In the genomic region with DNA sequence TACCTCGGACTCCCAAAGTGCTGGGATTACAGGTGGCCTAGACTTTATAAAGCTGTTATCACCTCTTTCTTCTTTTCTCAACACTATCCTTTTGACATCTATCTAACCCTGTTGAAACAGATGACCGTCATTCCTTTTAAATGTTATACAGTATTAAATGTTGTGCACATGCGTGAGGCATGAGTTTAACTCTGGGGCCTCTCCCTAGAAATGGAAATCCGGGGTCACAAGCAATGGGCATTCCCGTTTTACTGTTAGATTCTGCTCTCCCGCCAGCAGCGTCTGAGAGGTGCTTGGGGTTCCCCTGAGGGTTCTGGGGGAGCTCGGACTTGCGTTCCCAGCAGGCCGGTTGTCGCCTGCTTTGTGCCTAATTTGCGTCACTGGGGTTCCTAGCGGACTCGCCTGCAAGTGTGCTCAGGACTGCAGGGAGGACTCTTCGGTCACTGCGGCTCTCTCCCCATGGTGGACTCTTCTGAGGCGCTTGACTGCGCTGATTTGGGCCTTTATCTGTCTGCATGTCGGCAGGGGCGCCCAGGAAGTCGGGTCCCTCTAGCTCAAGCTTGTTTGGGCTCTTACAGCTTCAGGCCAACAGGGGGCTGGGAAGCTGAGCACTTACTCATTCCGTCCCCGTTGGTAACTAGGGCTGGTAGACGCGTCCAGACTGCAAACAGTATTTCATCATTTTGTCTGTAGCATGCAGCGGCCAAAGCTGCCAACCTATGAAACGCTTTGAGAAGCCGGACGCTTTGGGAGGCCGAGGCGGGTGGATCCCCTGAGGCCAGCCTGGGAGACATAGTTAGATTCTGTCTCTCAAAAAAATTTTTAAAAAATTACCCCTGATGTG, we compare ENCODE assay signal across 8 cellular contexts. TPM values are rescaled to one million over a fixed set of nuclear protein-coding genes. Genes with fewer than 3 reads are reported as not detected.
DNase-seq lines count a peak whose midpoint lies in the region; TF ChIP-seq lines count a peak whose summit lies in the region.

No MANE protein-coding gene starts in this region.

- H3K18ac ChIP-seq in H9 (ENCODE audit: insufficient read length, low read depth, low read length) = peak overlapping the region; percentile 96

- no CpG with 5 or more reads among the region's 31 CpGs for WGBS in H9 (ENCODE audit: extremely low coverage, insufficient read length, low lambda C conversion rate)

- H3K4me1 Mint-ChIP-seq in H9 = peaks cover 34 to 42% of the 10 kb centered on the region in 2 experiments

- no peak overlapping the region for H2BK15ac ChIP-seq in H9 (ENCODE audit: low read depth, low read length)

- peak overlapping the region; percentile 94 to 98 (median 95) for H3K27ac Mint-ChIP-seq in H9

- H3K9me3 ChIP-seq in H9 (ENCODE audit: control insufficient read depth, low read depth, low read length) = no peaks in the 10 kb centered on the region

- H3K79me1 ChIP-seq in H9 (ENCODE audit: insufficient read depth, low read depth, low read length, poor library complexity, severe bottlenecking) = no peaks in the 10 kb centered on the region

- peak overlapping the region; percentile 21 for H4K91ac ChIP-seq in H9 (ENCODE audit: insufficient read length, low read depth, low read length)

- peaks cover 2% of the 10 kb centered on the region; the same call in 1 of the 2 replicates for H3K4me1 ChIP-seq in H9 (ENCODE audit: insufficient read depth, low read length)

- H2BK120ac ChIP-seq in H9 (ENCODE audit: low read depth, low read length, poor library complexity, severe bottlenecking) = no peak overlapping the region

- H4K5ac ChIP-seq in H9 (ENCODE audit: insufficient read length, low read depth, low read length) = no peak overlapping the region

- no peak overlapping the region for H3K23ac ChIP-seq in H9 (ENCODE audit: insufficient read length, low read depth, low read length)

- H3K4me2 ChIP-seq in H9 (ENCODE audit: insufficient read depth, insufficient read length, low read length) = peak overlapping the region; percentile 46

- no peak overlapping the region for H2BK12ac ChIP-seq in H9 (ENCODE audit: insufficient read length, low read depth, low read length)

- H3K9me3 Mint-ChIP-seq in H9 = peaks cover 0 to 2% of the 10 kb centered on the region in 2 experiments; a peak in 1 of 5 replicates

- H2BK5ac ChIP-seq in H9 (ENCODE audit: insufficient read length, low read length) = no peak overlapping the region

- peak overlapping the region; percentile 68 to 82 for H3K4me3 Mint-ChIP-seq in H9

- H4K20me1 ChIP-seq in H9 (ENCODE audit: control insufficient read depth, insufficient read depth, insufficient read length) = peaks cover 3% of the 10 kb centered on the region

- no peak overlapping the region for H3K56ac ChIP-seq in H9 (ENCODE audit: insufficient read length, low read depth, low read length)

- no peaks in the 10 kb centered on the region for H3K27me3 Mint-ChIP-seq in H9 (ENCODE audit: low read depth)

- DNase-seq in H9 = peak; percentile 91
- DNase-seq in MV-4-11 (lab: John Stamatoyannopoulos, UW) = peak; percentile 94
- peak; percentile 45 to 48 for DNase-seq in activated CD4-positive, alpha-beta T cell treated with anti-CD3 and anti-CD28 coated beads for 24 hours (ENCODE audit: low read depth in 2 of 2)
- peak; percentile 98 for DNase-seq in choroid plexus epithelial cell (ENCODE audit: low read depth)
- DNase-seq in left kidney (ENCODE audit: low read depth, low spot score) = peak; percentile 83
- peak; percentile 41 to 52 for DNase-seq in stimulated activated CD4-positive, alpha-beta T cell treated with anti-CD3 and anti-CD28 coated beads, Interleukin-1b, Interleukin-23, amount 100 ng/mL, for 4 hours (ENCODE audit: low read depth in 2 of 2)
- no peak for DNase-seq in COLO829 (ENCODE audit: low spot score)

- peak overlapping the region; percentile 90 for H3K14ac ChIP-seq in H9 (ENCODE audit: insufficient read depth, low read length)

- H3K4me3 ChIP-seq in choroid plexus epithelial cell (ENCODE audit: low read depth, low read length) = peak overlapping the region; percentile 75

- peak overlapping the region; percentile 28 for H3K27ac ChIP-seq in H9 (ENCODE audit: insufficient read length, low read depth, low read length)

- no peak overlapping the region for H2AK5ac ChIP-seq in H9 (ENCODE audit: insufficient read length, low read length)

- H3K36me3 Mint-ChIP-seq in H9 (ENCODE audit: insufficient read depth in 1 of 3, low read depth in 3 of 3) = peaks cover 30 to 32% (median 32%) of the 10 kb centered on the region in 3 experiments

- no peak overlapping the region; the same call in 1 of the 2 replicates for H3K4ac ChIP-seq in H9 (ENCODE audit: low read depth, low read length)

- TF ChIP-seq CTCF in GM12872 (IDR thresholded peaks at IDR 0.05; ENCODE audit: insufficient read depth, low read depth, low read length) (peak; percentile 82), H9 (conservative IDR thresholded peaks at IDR 0.05) (peak; percentile 68), choroid plexus epithelial cell (conservative IDR thresholded peaks at IDR 0.05; ENCODE audit: low read depth, low read length) (peak; percentile 80)

- H2AFZ ChIP-seq in H9 (ENCODE audit: low read length) = no peak overlapping the region

- peaks cover 12% of the 10 kb centered on the region for H3K23me2 ChIP-seq in H9 (ENCODE audit: insufficient read length, low read depth, low read length, poor library complexity, severe bottlenecking)

- no peaks in the 10 kb centered on the region for H3K27me3 ChIP-seq in H9 (ENCODE audit: insufficient read depth, low read length)

- H3K9ac ChIP-seq in H9 (ENCODE audit: extremely low read depth, insufficient read length, low read length) = no peak overlapping the region

- no peak overlapping the region for H3T11ph ChIP-seq in H9 (ENCODE audit: low read length)

- peaks cover 13% of the 10 kb centered on the region; the same call in 1 of the 2 replicates for H3K79me2 ChIP-seq in H9 (ENCODE audit: insufficient read depth, low read length)

- no peak overlapping the region for H2BK20ac ChIP-seq in H9 (ENCODE audit: low read depth, low read length, poor library complexity, severe bottlenecking)

- H4K8ac ChIP-seq in H9 (replicated peaks; ENCODE audit: insufficient read length, low read depth, low read length) = no peak overlapping the region

RNA-seq across cellular contexts. Expression of a gene that starts 1.2 kb away (rescaled TPM):
- total RNA-seq in H9 (2021) = 1,968 and 1,971 TPM in 2 replicates

RNA-seq across cellular contexts. Expression of a gene that starts 31.6 kb away (rescaled TPM):
- 16.8 and 19.4 TPM in 2 replicates for total RNA-seq in H9 (2021)
